16 cellular contexts compared by ENCODE assay signal in the genomic region with DNA sequence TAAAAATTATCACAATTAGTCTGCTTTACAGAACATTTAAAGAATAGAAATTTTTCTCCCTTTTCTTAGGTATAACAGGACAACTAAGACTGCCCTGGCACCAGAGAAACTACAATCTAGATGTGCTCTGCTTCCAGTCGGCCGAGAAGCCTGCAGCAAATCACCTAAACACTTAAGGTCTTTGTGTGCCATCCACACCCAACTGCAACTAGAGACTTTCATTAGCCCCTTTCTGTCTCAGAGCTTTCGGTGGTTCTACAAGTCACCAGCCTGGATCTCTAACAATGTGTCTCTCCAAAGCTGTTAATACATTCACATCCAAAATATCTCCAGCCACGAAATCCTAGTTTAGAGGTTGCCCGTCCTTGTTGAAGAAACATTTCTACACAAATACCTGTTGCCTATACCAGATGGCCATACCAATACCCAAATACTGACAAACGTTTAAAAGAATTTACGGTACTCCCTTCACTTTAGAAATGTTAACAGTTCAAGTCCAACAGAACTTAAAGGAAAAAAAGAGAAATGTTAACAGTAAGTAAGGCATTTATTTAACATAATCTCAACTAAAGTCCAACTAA. TPM values are rescaled to one million over a fixed set of nuclear protein-coding genes. Genes with fewer than 3 reads are reported as not detected.
DNase-seq lines count a peak whose midpoint lies in the region; ATAC-seq and TF ChIP-seq lines count a peak whose summit lies in the region.
"Had no signal": no experiment of that assay in that cellular context is flagged by ENCODE, and none has a peak within 500 bp of the region (broad histone marks: within the 10 kb centered on the region; RNA-seq: fewer than 3 reads in every experiment).

No MANE protein-coding gene starts in this region.

- H3K9ac ChIP-seq in OCI-LY1 (ENCODE audit: low read length) = peak overlapping the region; percentile 61

- no peaks in the 10 kb centered on the region for H3K9me3 ChIP-seq in breast epithelium
- H3K9me3 ChIP-seq in OCI-LY1 (ENCODE audit: low read length) = no peaks in the 10 kb centered on the region
- H3K9me3 ChIP-seq: heart left ventricle, lower lobe of right lung had no signal

- no peak for TF ChIP-seq CTCF in MCF 10A (IDR thresholded peaks at IDR 0.05; ENCODE audit: unreplicated experiment)
- TF ChIP-seq CTCF in breast epithelium (IDR thresholded peaks at IDR 0.05) = no peak
- TF ChIP-seq CTCF in OCI-LY1 (IDR thresholded peaks at IDR 0.05; ENCODE audit: low read length) = no peak
- no peak for TF ChIP-seq CTCF in fibroblast of the aortic adventitia (IDR thresholded peaks at IDR 0.05; ENCODE audit: insufficient read depth, low read length)

- intact Hi-C loops in MCF 10A (cut with micrococcal nuclease) = no loop called here
- intact Hi-C loops in breast epithelium (cut with DNase I; ENCODE audit: low total_unique reads) = no loop called here
- intact Hi-C loops in posterior cingulate gyrus (cut with DNase I) = no loop called here

- no peaks in the 10 kb centered on the region for H3K27me3 ChIP-seq in breast epithelium
- H3K27me3 ChIP-seq in OCI-LY1 (ENCODE audit: insufficient read depth, low read length) = no peaks in the 10 kb centered on the region
- H3K27me3 ChIP-seq: heart left ventricle had no signal

- H2AFZ ChIP-seq in OCI-LY1 (ENCODE audit: low read length) = no peak overlapping the region

- H3K4me2 ChIP-seq in OCI-LY1 (ENCODE audit: low read length) = peak overlapping the region; percentile 72

- H3K4me1 ChIP-seq in breast epithelium (no peaks in the 10 kb centered on the region), OCI-LY1 (ENCODE audit: insufficient read depth, low read length, severe bottlenecking) (peaks cover 69% of the 10 kb centered on the region)
- H3K4me1 ChIP-seq: lower lobe of right lung had no signal

- CTCF ChIA-PET in MCF 10A (lab: Yijun Ruan, JAX) = interaction anchor here (0.7 to 7.1 kb wide), 7 partner anchors 10 to 1881 kb away, joined by 3 to 65 read pairs (median 4); no protein-coding TSS in a partner anchor

- H3K4me3 ChIP-seq in breast epithelium (no peak overlapping the region), OCI-LY1 (ENCODE audit: low read depth, low read length, poor library complexity, severe bottlenecking) (peak overlapping the region; percentile 46), fibroblast of the aortic adventitia (ENCODE audit: low read depth, low read length) (no peak overlapping the region)
- H3K4me3 ChIP-seq: heart left ventricle, lower lobe of right lung had no signal

- H3K27ac ChIP-seq in breast epithelium (no peak overlapping the region), OCI-LY1 (ENCODE audit: low read depth, low read length, poor library complexity, severe bottlenecking) (peak overlapping the region; percentile 77)
- H3K27ac ChIP-seq: heart left ventricle, lower lobe of right lung had no signal

- DNase-seq in MCF 10A (ENCODE audit: unreplicated experiment) (no peak), breast epithelium (ENCODE audit: low spot score in 2 of 2) (no peak), fibroblast of the aortic adventitia (ENCODE audit: low read depth) (peak; percentile 12), posterior cingulate gyrus (no peak), middle frontal gyrus (ENCODE audit: extremely low spot score, low spot score) (no peak)
- DNase-seq in central memory CD4-positive, alpha-beta T cell = no peak
- DNase-seq: activated T-cell treated with anti-CD3 and anti-CD28 coated beads, Interleukin-2, amount 50 U/mL, for 48 hours; AML-193; heart left ventricle; Kasumi-1; lower lobe of right lung; NCI-H345; occipital lobe had no signal

- no peaks in the 10 kb centered on the region for H3K27me3 Mint-ChIP-seq in MCF 10A (ENCODE audit: insufficient read depth, unreplicated experiment)

- H3K4me1 Mint-ChIP-seq in MCF 10A (ENCODE audit: insufficient read depth, unreplicated experiment) = peaks cover 26% of the 10 kb centered on the region

- no peak for ATAC-seq in HG02852 (IDR thresholded peaks at IDR 0.05; ENCODE audit: unreplicated experiment)
- ATAC-seq: heart left ventricle, lower lobe of right lung, Right ventricle myocardium inferior had no signal

- peaks cover 14% of the 10 kb centered on the region for H3K36me3 Mint-ChIP-seq in MCF 10A (ENCODE audit: insufficient read depth, unreplicated experiment)

- H3K79me2 ChIP-seq in OCI-LY1 (ENCODE audit: insufficient read depth, low read length) = peaks cover 82% of the 10 kb centered on the region

- H3K9me3 Mint-ChIP-seq in MCF 10A (ENCODE audit: unreplicated experiment) = no peaks in the 10 kb centered on the region

- no TSS peak for BruUV-seq in MCF 10A (replicated peaks; lab: Mats Ljungman, UMichigan)

- H3K4me3 Mint-ChIP-seq in MCF 10A (ENCODE audit: unreplicated experiment) = peak overlapping the region; percentile 58

- H3K9me2 ChIP-seq in OCI-LY1 (ENCODE audit: low read depth, low read length) = no peaks in the 10 kb centered on the region

- H3K36me3 ChIP-seq in breast epithelium (no peaks in the 10 kb centered on the region), OCI-LY1 (ENCODE audit: insufficient read depth, low read length) (peaks cover 29% of the 10 kb centered on the region)
- H3K36me3 ChIP-seq: lower lobe of right lung had no signal

- no peaks in the 10 kb centered on the region for H3F3A ChIP-seq in OCI-LY1 (ENCODE audit: insufficient read depth, low read length)

- H4K20me1 ChIP-seq in OCI-LY1 (ENCODE audit: insufficient read depth, low read length) = no peaks in the 10 kb centered on the region

- TF ChIP-seq POLR2A in breast epithelium (IDR thresholded peaks at IDR 0.05) = no peak

- POLR2A ChIA-PET in MCF 10A (lab: Yijun Ruan, JAX) = interaction anchor here (0.7 to 4.5 kb wide), 10 partner anchors 8 to 754 kb away, joined by 3 to 20 read pairs (median 4); a partner anchor contains a TSS

- H3K27ac Mint-ChIP-seq in MCF 10A (ENCODE audit: low read depth, unreplicated experiment) = peak overlapping the region; percentile 98

RNA-seq across cellular contexts. Expression of a gene that starts 6.7 kb away (rescaled TPM):
- total RNA-seq in MCF 10A (2022) (83.1 and 125 TPM in 2 replicates), breast epithelium (10 to 100 TPM in 2 of 3 donors, 1 to 10 TPM in 1; 4.3 to 19.8 (median 10.5) TPM), fibroblast of the aortic adventitia (ENCODE audit: low replicate concordance) (10.7 and 109 TPM in 2 replicates)

RNA-seq across cellular contexts. Expression of a gene that starts 33.0 kb away (rescaled TPM):
- total RNA-seq in MCF 10A (2022) (21.5 and 29.0 TPM in 2 replicates), breast epithelium (1 to 10 TPM; 5.3 to 9.8 (median 7.9) TPM), fibroblast of the aortic adventitia (ENCODE audit: low replicate concordance) (10.1 and 22.7 TPM in 2 replicates)

RNA-seq across cellular contexts. Expression of a gene that starts 34.7 kb away (rescaled TPM):
- total RNA-seq in MCF 10A (2022) (11.7 and 12.6 TPM in 2 replicates), breast epithelium (10 to 100 TPM in 1 of 3 donors, 1 to 10 TPM in 2; 8.8 to 10.7 (median 9.0) TPM), fibroblast of the aortic adventitia (ENCODE audit: low replicate concordance) (5.3 and 31.2 TPM in 2 replicates)

RNA-seq across cellular contexts. Expression of a gene that starts 52.6 kb away (rescaled TPM):
- total RNA-seq in MCF 10A (2022) (61.7 and 63.1 TPM in 2 replicates), breast epithelium (10 to 100 TPM; 52.4 to 65.0 (median 59.8) TPM), fibroblast of the aortic adventitia (ENCODE audit: low replicate concordance) (66.5 and 75.6 TPM in 2 replicates)

RNA-seq across cellular contexts. Expression of a gene that starts 55.3 kb away (rescaled TPM):
- 23.6 and 25.5 TPM in 2 replicates for total RNA-seq in MCF 10A (2022)
- total RNA-seq in breast epithelium = 10 to 100 TPM; 19.0 to 22.3 (median 19.4) TPM
- 4.3 and 12.9 TPM in 2 replicates for total RNA-seq in fibroblast of the aortic adventitia (ENCODE audit: low replicate concordance)
